8 cellular contexts compared by ENCODE assay signal in genomic region chr2:54574107-54574859, GRCh38.
DNase-seq lines count a peak whose midpoint lies in the region; ATAC-seq lines count a peak whose summit lies in the region.

No MANE protein-coding gene starts in this region.

- peak; percentile 24 for ATAC-seq in HG02588 (IDR thresholded peaks at IDR 0.05; ENCODE audit: unreplicated experiment)
- peak; percentile 57 to 60 for ATAC-seq in activated T-cell treated with anti-CD3 and anti-CD28 coated beads, Interleukin-2, amount 50 U/mL, for 4 hours
- peak; percentile 48 for ATAC-seq in left ventricle myocardium superior
- no peak for ATAC-seq in HG03457 (IDR thresholded peaks at IDR 0.05; ENCODE audit: unreplicated experiment)

- intact Hi-C loops in left ventricle myocardium superior (cut with micrococcal nuclease) = no loop called here

- peaks cover 13% of the 10 kb centered on the region for H3K36me3 Mint-ChIP-seq in activated T-cell treated with anti-CD3 and anti-CD28 coated beads, Interleukin-2, amount 50 U/mL, for 4 hours (ENCODE audit: insufficient read depth)

- peak overlapping the region; percentile 71 for H3K4me3 Mint-ChIP-seq in activated T-cell treated with anti-CD3 and anti-CD28 coated beads, Interleukin-2, amount 50 U/mL, for 4 hours

- H3K4me1 Mint-ChIP-seq in activated T-cell treated with anti-CD3 and anti-CD28 coated beads, Interleukin-2, amount 50 U/mL, for 4 hours (ENCODE audit: low read depth) = peaks cover 96% of the 10 kb centered on the region

- H3K9me3 Mint-ChIP-seq in activated T-cell treated with anti-CD3 and anti-CD28 coated beads, Interleukin-2, amount 50 U/mL, for 4 hours = no peaks in the 10 kb centered on the region

- no peaks in the 10 kb centered on the region for H3K27me3 Mint-ChIP-seq in activated T-cell treated with anti-CD3 and anti-CD28 coated beads, Interleukin-2, amount 50 U/mL, for 4 hours (ENCODE audit: low read depth)

- DNase-seq in DMS153 treated with DMSO at 0.1 percent for 48 hours (lab: John Stamatoyannopoulos, UW; ENCODE audit: unreplicated experiment) (peak; percentile 66), NCI-H748 (lab: John Stamatoyannopoulos, UW; ENCODE audit: unreplicated experiment) (peak; percentile 95), left ventricle myocardium superior (peak; percentile 28), HK-2 (ENCODE audit: unreplicated experiment) (no peak)
- DNase-seq in activated T-cell treated with anti-CD3 and anti-CD28 coated beads, Interleukin-2, amount 50 U/mL, for 4 hours = peak; percentile 60
- peak; percentile 51 to 87 (median 81) for DNase-seq in stimulated activated naive CD4-positive, alpha-beta T cell (lab: John Stamatoyannopoulos, UW)
